ENCODE assay signal across 20 cellular contexts in genomic region chr3:155989536-155989935, GRCh38.
DNase-seq lines count a peak whose midpoint lies in the region; ATAC-seq, FAIRE-seq and TF ChIP-seq lines count a peak whose summit lies in the region.
"Had no signal": no experiment of that assay in that cellular context is flagged by ENCODE, and none has a peak within 500 bp of the region (broad histone marks: within the 10 kb centered on the region; RNA-seq: fewer than 3 reads in every experiment).

No MANE protein-coding gene starts in this region.

- no peaks in the 10 kb centered on the region for H3K9me3 ChIP-seq in RWPE2 (ENCODE audit: severe bottlenecking)
- H3K9me3 ChIP-seq: BLaER1 treated with 17β-estradiol and CSF1 and Interleukin-3, amounts not matched to agents 10 nM and 100 nM had no signal

- no peak for FAIRE-seq in bronchial epithelial cell (lab: Jason Lieb, UNC)
- FAIRE-seq: GM12878, H54, HTR-8/SVneo had no signal

- H3K27ac ChIP-seq in RWPE2 (ENCODE audit: poor library complexity, severe bottlenecking) (no peak overlapping the region), substantia nigra (ENCODE audit: low read depth, low read length, poor library complexity, severe bottlenecking) (no peak overlapping the region)
- H3K27ac ChIP-seq: BLaER1 treated with 17β-estradiol and CSF1 and Interleukin-3, amounts not matched to agents 10 nM and 100 nM had no signal

- H3K4me1 ChIP-seq in RWPE2 (ENCODE audit: insufficient read depth, poor library complexity, severe bottlenecking): no peaks in the 10 kb centered on the region

- no peak overlapping the region for H3K4me3 ChIP-seq in RWPE2 (ENCODE audit: severe bottlenecking)
- no peak overlapping the region for H3K4me3 ChIP-seq in bronchial epithelial cell (ENCODE audit: low read depth, low read length)
- H3K4me3 ChIP-seq: BLaER1 treated with 17β-estradiol and CSF1 and Interleukin-3, amounts not matched to agents 10 nM and 100 nM; GM12878; GM23338 had no signal

- H3K27me3 ChIP-seq in RWPE2 (ENCODE audit: insufficient read depth, poor library complexity, severe bottlenecking) (no peaks in the 10 kb centered on the region), bronchial epithelial cell (ENCODE audit: control insufficient read depth, insufficient read depth, low read length) (no peaks in the 10 kb centered on the region)
- H3K27me3 ChIP-seq: BLaER1 treated with 17β-estradiol and CSF1 and Interleukin-3, amounts not matched to agents 10 nM and 100 nM had no signal

- no peaks in the 10 kb centered on the region for H3K36me3 ChIP-seq in RWPE2 (ENCODE audit: low read depth)
- no peaks in the 10 kb centered on the region for H3K36me3 ChIP-seq in bronchial epithelial cell (ENCODE audit: control insufficient read depth, insufficient read depth, low read length)
- H3K36me3 ChIP-seq: BLaER1 treated with 17β-estradiol and CSF1 and Interleukin-3, amounts not matched to agents 10 nM and 100 nM had no signal

- ATAC-seq in RWPE2 (ENCODE audit: low read depth): peak; percentile 40; the same call in 1 of the 3 replicates
- ATAC-seq: CD8-positive, alpha-beta T cell; GM12878; GM23338 had no signal

- peak; percentile 40 for DNase-seq in NCI-H2171 treated with DMSO at 0.1 percent for 48 hours (lab: John Stamatoyannopoulos, UW)
- DNase-seq in NCI-H2171 (lab: John Stamatoyannopoulos, UW): no peak
- no peak for DNase-seq in RWPE2 (ENCODE audit: low spot score)
- DNase-seq in bronchial epithelial cell (ENCODE audit: low read depth): peak; percentile 58
- DNase-seq in activated naive CD4-positive, alpha-beta T cell treated with anti-CD3 and anti-CD28 coated beads, Interleukin-2, amount 50 U/mL, for 16 hours: no peak
- no peak for DNase-seq in substantia nigra (lab: John Stamatoyannopoulos, UW)
- no peak for DNase-seq in RPMI8226
- DNase-seq: 8988T; Calu3; CD8-positive, alpha-beta T cell; DMS53; DND-41; EL; HCEC 1CT; HFFc6 had no signal

- no peak for TF ChIP-seq CTCF in RWPE2 (IDR thresholded peaks at IDR 0.05; ENCODE audit: poor library complexity, severe bottlenecking)
- no peak for TF ChIP-seq CTCF in bronchial epithelial cell (IDR thresholded peaks at IDR 0.05; ENCODE audit: insufficient read depth, low read length, severe bottlenecking)

Comparison
In these comparisons a context has a peak if more than half of its experiments do, and no peak if none do; other contexts are left out.
1. DNase-seq: peak in NCI-H2171 treated with DMSO at 0.1 percent for 48 hours (single experiment) and bronchial epithelial cell (single experiment); none in NCI-H2171 (single experiment), RWPE2 (single experiment), activated naive CD4-positive, alpha-beta T cell treated with anti-CD3 and anti-CD28 coated beads, Interleukin-2, amount 50 U/mL, for 16 hours (single experiment), substantia nigra (0 of 49) and RPMI8226 (single experiment).